In the genomic region with DNA sequence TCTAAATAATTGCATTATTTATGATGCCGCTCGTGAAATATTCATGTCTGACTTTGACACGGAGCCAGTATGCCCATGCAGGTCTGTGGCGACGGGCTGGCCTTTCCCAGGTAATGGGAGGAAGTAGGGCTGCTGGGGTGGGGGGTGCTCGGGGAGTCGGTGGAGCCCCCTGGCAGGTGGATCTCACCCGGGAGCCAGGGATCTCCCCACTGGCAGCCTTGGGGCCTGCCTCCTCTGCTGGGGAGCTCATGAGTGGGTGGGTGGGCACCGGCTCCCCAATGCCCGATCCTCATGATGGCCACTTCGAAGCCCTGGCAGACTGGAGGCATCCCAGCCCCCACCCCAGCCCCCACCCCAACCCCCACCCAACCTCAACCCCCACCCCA, we compare ENCODE assay signal across 1 cellular context.
TF ChIP-seq lines count a peak whose summit lies in the region.

No MANE protein-coding gene starts in this region.

TF ChIP-seq in HCT116, 20 proteins besides CTCF, POLR2A, EP300 and RAD21:
- no peak for TF ChIP-seq FOSL1 (IDR thresholded peaks at IDR 0.05; ENCODE audit: low read depth)
- TF ChIP-seq EZH2phosphoT487 (IDR thresholded peaks at IDR 0.05; ENCODE audit: borderline replicate concordance) = no peak
- no peak for TF ChIP-seq TCF7L2 (IDR thresholded peaks at IDR 0.05; ENCODE audit: borderline replicate concordance, extremely low read depth, insufficient read depth, insufficient read length)
- TF ChIP-seq, protein P1, sequence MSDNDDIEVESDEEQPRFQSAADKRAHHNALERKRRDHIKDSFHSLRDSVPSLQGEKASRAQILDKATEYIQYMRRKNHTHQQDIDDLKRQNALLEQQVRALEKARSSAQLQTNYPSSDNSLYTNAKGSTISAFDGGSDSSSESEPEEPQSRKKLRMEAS (IDR thresholded peaks at IDR 0.05) = no peak
- TF ChIP-seq, protein P2, sequence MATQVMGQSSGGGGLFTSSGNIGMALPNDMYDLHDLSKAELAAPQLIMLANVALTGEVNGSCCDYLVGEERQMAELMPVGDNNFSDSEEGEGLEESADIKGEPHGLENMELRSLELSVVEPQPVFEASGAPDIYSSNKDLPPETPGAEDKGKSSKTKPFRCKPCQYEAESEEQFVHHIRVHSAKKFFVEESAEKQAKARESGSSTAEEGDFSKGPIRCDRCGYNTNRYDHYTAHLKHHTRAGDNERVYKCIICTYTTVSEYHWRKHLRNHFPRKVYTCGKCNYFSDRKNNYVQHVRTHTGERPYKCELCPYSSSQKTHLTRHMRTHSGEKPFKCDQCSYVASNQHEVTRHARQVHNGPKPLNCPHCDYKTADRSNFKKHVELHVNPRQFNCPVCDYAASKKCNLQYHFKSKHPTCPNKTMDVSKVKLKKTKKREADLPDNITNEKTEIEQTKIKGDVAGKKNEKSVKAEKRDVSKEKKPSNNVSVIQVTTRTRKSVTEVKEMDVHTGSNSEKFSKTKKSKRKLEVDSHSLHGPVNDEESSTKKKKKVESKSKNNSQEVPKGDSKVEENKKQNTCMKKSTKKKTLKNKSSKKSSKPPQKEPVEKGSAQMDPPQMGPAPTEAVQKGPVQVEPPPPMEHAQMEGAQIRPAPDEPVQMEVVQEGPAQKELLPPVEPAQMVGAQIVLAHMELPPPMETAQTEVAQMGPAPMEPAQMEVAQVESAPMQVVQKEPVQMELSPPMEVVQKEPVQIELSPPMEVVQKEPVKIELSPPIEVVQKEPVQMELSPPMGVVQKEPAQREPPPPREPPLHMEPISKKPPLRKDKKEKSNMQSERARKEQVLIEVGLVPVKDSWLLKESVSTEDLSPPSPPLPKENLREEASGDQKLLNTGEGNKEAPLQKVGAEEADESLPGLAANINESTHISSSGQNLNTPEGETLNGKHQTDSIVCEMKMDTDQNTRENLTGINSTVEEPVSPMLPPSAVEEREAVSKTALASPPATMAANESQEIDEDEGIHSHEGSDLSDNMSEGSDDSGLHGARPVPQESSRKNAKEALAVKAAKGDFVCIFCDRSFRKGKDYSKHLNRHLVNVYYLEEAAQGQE (IDR thresholded peaks at IDR 0.05; ENCODE audit: low read depth) = no peak
- TF ChIP-seq, protein P3, sequence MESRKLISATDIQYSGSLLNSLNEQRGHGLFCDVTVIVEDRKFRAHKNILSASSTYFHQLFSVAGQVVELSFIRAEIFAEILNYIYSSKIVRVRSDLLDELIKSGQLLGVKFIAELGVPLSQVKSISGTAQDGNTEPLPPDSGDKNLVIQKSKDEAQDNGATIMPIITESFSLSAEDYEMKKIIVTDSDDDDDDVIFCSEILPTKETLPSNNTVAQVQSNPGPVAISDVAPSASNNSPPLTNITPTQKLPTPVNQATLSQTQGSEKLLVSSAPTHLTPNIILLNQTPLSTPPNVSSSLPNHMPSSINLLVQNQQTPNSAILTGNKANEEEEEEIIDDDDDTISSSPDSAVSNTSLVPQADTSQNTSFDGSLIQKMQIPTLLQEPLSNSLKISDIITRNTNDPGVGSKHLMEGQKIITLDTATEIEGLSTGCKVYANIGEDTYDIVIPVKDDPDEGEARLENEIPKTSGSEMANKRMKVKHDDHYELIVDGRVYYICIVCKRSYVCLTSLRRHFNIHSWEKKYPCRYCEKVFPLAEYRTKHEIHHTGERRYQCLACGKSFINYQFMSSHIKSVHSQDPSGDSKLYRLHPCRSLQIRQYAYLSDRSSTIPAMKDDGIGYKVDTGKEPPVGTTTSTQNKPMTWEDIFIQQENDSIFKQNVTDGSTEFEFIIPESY (IDR thresholded peaks at IDR 0.05; ENCODE audit: extremely low read depth, insufficient replicate concordance, low read length) = no peak
- TF ChIP-seq YY1 (IDR thresholded peaks at IDR 0.05; ENCODE audit: extremely low read depth, insufficient replicate concordance, low read depth, low read length) = no peak
- TF ChIP-seq ELF1 (IDR thresholded peaks at IDR 0.05; ENCODE audit: borderline replicate concordance, low read depth) = no peak
- TF ChIP-seq SP1 (IDR thresholded peaks at IDR 0.05; ENCODE audit: low read depth) = no peak
- no peak for TF ChIP-seq SIN3A (IDR thresholded peaks at IDR 0.05; ENCODE audit: low read depth)
- TF ChIP-seq, protein P4, sequence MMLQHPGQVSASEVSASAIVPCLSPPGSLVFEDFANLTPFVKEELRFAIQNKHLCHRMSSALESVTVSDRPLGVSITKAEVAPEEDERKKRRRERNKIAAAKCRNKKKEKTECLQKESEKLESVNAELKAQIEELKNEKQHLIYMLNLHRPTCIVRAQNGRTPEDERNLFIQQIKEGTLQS (IDR thresholded peaks at IDR 0.05) = no peak
- no peak for TF ChIP-seq CEBPB (IDR thresholded peaks at IDR 0.05; ENCODE audit: low read depth)
- TF ChIP-seq EZH2 (IDR thresholded peaks at IDR 0.05) = no peak
- TF ChIP-seq JUND (IDR thresholded peaks at IDR 0.05) = no peak
- TF ChIP-seq ZFX (IDR thresholded peaks at IDR 0.05) = no peak
- TF ChIP-seq ZNF274 (IDR thresholded peaks at IDR 0.05; ENCODE audit: low read depth, low read length) = no peak
- TF ChIP-seq EGR1 (IDR thresholded peaks at IDR 0.05; ENCODE audit: low read depth) = no peak
- TF ChIP-seq SRF (IDR thresholded peaks at IDR 0.05; ENCODE audit: low read depth) = no peak
